Comparison of ENCODE assay signal across 1 cellular context in the genomic region with DNA sequence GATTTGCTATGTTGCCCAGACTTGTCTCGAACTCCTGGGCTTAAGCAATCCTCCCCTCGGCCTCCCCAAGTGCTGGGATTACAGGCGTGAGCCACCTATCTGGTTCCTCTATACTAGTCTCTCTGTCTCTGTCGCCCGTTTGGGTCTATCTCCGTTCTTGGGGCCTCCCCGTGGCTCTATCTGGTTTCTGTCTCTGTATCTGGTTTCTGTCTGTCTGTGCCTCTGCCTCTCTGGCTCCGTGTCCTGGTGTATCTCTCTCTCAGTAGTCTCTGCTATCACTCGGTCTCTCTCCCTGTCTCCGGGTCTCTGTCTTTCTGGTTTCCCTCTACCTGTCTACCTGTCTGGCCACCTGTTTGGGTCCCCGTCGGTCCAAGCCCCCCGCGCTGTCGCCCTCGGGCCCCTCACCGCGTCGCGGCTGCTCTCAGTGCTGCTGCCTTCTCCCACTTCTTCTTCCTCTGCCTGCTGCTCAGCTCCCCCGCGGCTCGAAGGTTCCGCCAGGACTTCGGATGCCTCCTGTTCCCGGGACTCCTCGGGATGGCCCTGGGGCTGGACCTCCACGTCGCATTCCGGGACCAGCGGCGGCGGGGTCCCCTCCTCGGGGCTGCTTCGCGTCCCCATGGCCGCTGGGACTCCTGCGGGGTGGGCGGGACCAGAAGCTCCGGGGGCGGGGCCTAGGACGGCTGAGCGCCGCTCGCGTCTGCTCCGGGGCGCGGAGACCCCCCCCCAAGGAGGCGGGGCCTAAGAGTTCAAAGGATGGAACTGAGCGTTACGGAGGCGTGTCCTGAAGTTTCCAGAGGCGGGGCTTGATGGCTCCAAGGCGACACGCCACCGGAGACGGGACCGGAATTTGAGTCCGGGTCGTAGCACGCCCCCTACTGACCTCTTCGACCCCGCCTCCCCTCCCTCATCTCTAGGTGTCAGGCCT.
TF ChIP-seq lines count a peak whose summit lies in the region.

No MANE protein-coding gene starts in this region.

TF ChIP-seq in K562, 482 proteins besides CTCF, POLR2A, EP300 and RAD21 (continued from another document):
- TF ChIP-seq ZNF407 (IDR thresholded peaks at IDR 0.05; ENCODE audit: low read depth) (0 out of 2 replicates have a peak, but pooled peaks have one; percentile 26), NR1H2 (CRISPR knock-in tag; IDR thresholded peaks at IDR 0.05) (no peak), SNIP1 (IDR thresholded peaks at IDR 0.05; ENCODE audit: low read depth) (no peak), PHF8 (IDR thresholded peaks at IDR 0.05; ENCODE audit: borderline replicate concordance, low read length) (peak; percentile 77; the same call in 1 of the 2 replicates), NRF1 (conservative IDR thresholded peaks at IDR 0.05 in 1 of 2, IDR thresholded peaks at IDR 0.05 in 1 of 2) (peak; percentile 34 to 47; a peak in 3 of 4 replicates), RBM39 (optimal IDR thresholded peaks at IDR 0.05; ENCODE audit: low read depth, low read length) (no peak), CHCHD3 (CRISPR knock-in tag; IDR thresholded peaks at IDR 0.05) (no peak), MYNN (IDR thresholded peaks at IDR 0.05) (no peak), MYNN (CRISPR knock-in tag; IDR thresholded peaks at IDR 0.05) (no peak), ZNF3 (CRISPR knock-in tag; IDR thresholded peaks at IDR 0.05) (no peak), MYC (IDR thresholded peaks at IDR 0.05; ENCODE audit: low read depth, low read length) (peak; percentile 55; the same call in 1 of the 2 replicates), MYC (CRISPR knock-in tag; IDR thresholded peaks at IDR 0.05; ENCODE audit: borderline replicate concordance, low read depth) (no peak), CEBPG (CRISPR knock-in tag; IDR thresholded peaks at IDR 0.05) (no peak), CEBPG (tag; conservative IDR thresholded peaks at IDR 0.05 in 1 of 2, IDR thresholded peaks at IDR 0.05 in 1 of 2) (no peak), FIP1L1 (IDR thresholded peaks at IDR 0.05; ENCODE audit: low read depth, low read length, poor library complexity, severe bottlenecking) (no peak), ATF7 (IDR thresholded peaks at IDR 0.05) (no peak), RFX1 (IDR thresholded peaks at IDR 0.05) (peak; percentile 63), POLR2AphosphoS2 (IDR thresholded peaks at IDR 0.05; ENCODE audit: low read length) (no peak), CREM (IDR thresholded peaks at IDR 0.05; ENCODE audit: low read depth) (peak; percentile 22; the same call in 1 of the 2 replicates)
